Comparison of ENCODE assay signal across 8 cellular contexts in the genomic region with DNA sequence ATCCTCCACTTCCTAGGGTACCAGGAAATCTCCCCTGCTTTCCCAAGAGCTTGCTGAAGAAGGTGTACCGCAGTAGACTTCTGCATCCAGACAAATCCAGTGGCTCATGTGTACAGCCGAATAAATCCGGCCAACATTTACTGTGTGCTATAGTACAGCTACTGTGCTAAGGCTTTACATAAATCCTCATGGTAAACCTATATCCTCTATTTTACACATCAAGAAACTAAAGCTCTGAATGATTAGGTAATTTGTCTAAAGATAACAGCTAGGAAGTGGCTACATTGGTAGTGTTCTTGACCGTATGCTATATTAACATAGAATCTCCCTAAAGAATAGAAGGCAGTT. TPM values are rescaled to one million over a fixed set of nuclear protein-coding genes. Genes with fewer than 3 reads are reported as not detected.
DNase-seq lines count a peak whose midpoint lies in the region; ATAC-seq and TF ChIP-seq lines count a peak whose summit lies in the region.

No MANE protein-coding gene starts in this region.

- H3K4me3 Mint-ChIP-seq in stimulated activated naive B cell treated with anti-CD40 and anti-IgM and Interleukin-4, amounts not matched to agents 10 μg/mL and 1 μg/mL and 100 μg/mL, for 72 hours, result peak overlapping the region; percentile 96 to 97

- peaks cover 4% of the 10 kb centered on the region for H3K4me1 ChIP-seq in A673 (ENCODE audit: insufficient read depth, low read length, poor library complexity, severe bottlenecking)
- no peaks in the 10 kb centered on the region for H3K4me1 ChIP-seq in SJCRH30

- H3K9me3 Mint-ChIP-seq in stimulated activated naive B cell treated with anti-CD40 and anti-IgM and Interleukin-4, amounts not matched to agents 10 μg/mL and 1 μg/mL and 100 μg/mL, for 72 hours, result no peaks in the 10 kb centered on the region

- peaks cover 4 to 6% of the 10 kb centered on the region in 2 donors for H3K27me3 Mint-ChIP-seq in stimulated activated naive B cell treated with anti-CD40 and anti-IgM and Interleukin-4, amounts not matched to agents 10 μg/mL and 1 μg/mL and 100 μg/mL, for 72 hours

- no peaks in the 10 kb centered on the region for H3K36me3 ChIP-seq in A673 (ENCODE audit: insufficient read depth, low read length, poor library complexity, severe bottlenecking)
- peaks cover 2% of the 10 kb centered on the region; the same call in 1 of the 2 replicates for H3K36me3 ChIP-seq in SJCRH30

- POLR2A ChIA-PET in A673 (lab: Charles Lee; ENCODE audit: low non-redundant PET), result no interaction called here

- CTCF ChIA-PET in A673 (lab: Charles Lee), result interaction anchor here (0.6 to 0.7 kb wide), 3 partner anchors 34 to 624 kb away, joined by 3 to 4 read pairs (median 4); no protein-coding TSS in a partner anchor

- peaks cover 2 to 7% of the 10 kb centered on the region in 2 donors for H3K36me3 Mint-ChIP-seq in stimulated activated naive B cell treated with anti-CD40 and anti-IgM and Interleukin-4, amounts not matched to agents 10 μg/mL and 1 μg/mL and 100 μg/mL, for 72 hours

- H3K27me3 ChIP-seq in A673 (replicated peaks; ENCODE audit: insufficient read depth, low read depth, low read length, poor library complexity), result peaks cover 36% of the 10 kb centered on the region
- H3K27me3 ChIP-seq in SJCRH30, result no peaks in the 10 kb centered on the region

- H3K27ac Mint-ChIP-seq in stimulated activated naive B cell treated with anti-CD40 and anti-IgM and Interleukin-4, amounts not matched to agents 10 μg/mL and 1 μg/mL and 100 μg/mL, for 72 hours, result peak overlapping the region; percentile 80

- H3K27ac ChIP-seq in A673 (ENCODE audit: low read depth, low read length, poor library complexity, severe bottlenecking), result no peak overlapping the region
- no peak overlapping the region; the same call in 1 of the 2 replicates for H3K27ac ChIP-seq in SJCRH30

- H3K4me3 ChIP-seq in A673 (ENCODE audit: low read depth, low read length, poor library complexity, severe bottlenecking) (peak overlapping the region; percentile 83), SJCRH30 (peak overlapping the region; percentile 79), foreskin fibroblast (ENCODE audit: low read depth in 1 of 2, low read length in 2 of 2) (peak overlapping the region; percentile 85 to 94)

- DNase-seq in A673 (ENCODE audit: low spot score) (no peak), SJCRH30 (no peak), foreskin fibroblast (no peak), NCI-H82 treated with DMSO at 0.1 percent for 48 hours (lab: John Stamatoyannopoulos, UW; ENCODE audit: unreplicated experiment) (no peak)
- no peak for DNase-seq in stimulated activated naive B cell treated with anti-CD40 and anti-IgM and Interleukin-4, amounts not matched to agents 10 μg/mL and 1 μg/mL and 100 μg/mL, for 72 hours

- TF ChIP-seq CTCF in A673 (conservative IDR thresholded peaks at IDR 0.05; ENCODE audit: low read depth, low read length) (no peak; the same call in 1 of the 2 replicates), foreskin fibroblast (IDR thresholded peaks at IDR 0.05; ENCODE audit: low read depth, low read length) (no peak)

- intact Hi-C loops in A673 (cut with micrococcal nuclease; ENCODE audit: unreplicated experiment), result loop anchor here (5.0 kb wide), 2 partner anchors 350 to 365 kb away; no protein-coding TSS in a partner anchor

- H3K9me3 ChIP-seq in A673 (ENCODE audit: low read depth, low read length, poor library complexity, severe bottlenecking), result no peaks in the 10 kb centered on the region
- no peaks in the 10 kb centered on the region for H3K9me3 ChIP-seq in SJCRH30 (replicated peaks)

- no TSS peak for BruUV-seq in A673 (replicated peaks; lab: Mats Ljungman, UMichigan)

- peak; percentile 0 for ATAC-seq in GM21576 (IDR thresholded peaks at IDR 0.05; ENCODE audit: unreplicated experiment)
- peak; percentile 7 to 8 for ATAC-seq in stimulated activated naive B cell treated with anti-CD40 and anti-IgM and Interleukin-4, amounts not matched to agents 10 μg/mL and 1 μg/mL and 100 μg/mL, for 72 hours (replicated peaks)
- no peak for ATAC-seq in HG03175 (IDR thresholded peaks at IDR 0.05; ENCODE audit: unreplicated experiment)
- no peak for ATAC-seq in esophagus mucosa

- H3K4me1 Mint-ChIP-seq in stimulated activated naive B cell treated with anti-CD40 and anti-IgM and Interleukin-4, amounts not matched to agents 10 μg/mL and 1 μg/mL and 100 μg/mL, for 72 hours, result peaks cover 3 to 9% of the 10 kb centered on the region in 2 donors

RNA-seq across cellular contexts. Expression of gene WDR41, which starts 0.5 kb away (rescaled TPM):
- total RNA-seq in A673 (2021) (30.4 and 36.6 TPM in 2 replicates), esophagus mucosa (44.8 TPM)
- 67.9 and 85.1 TPM in 2 replicates for total RNA-seq in SJCRH30 (2014; rRNA removed; shearing (Covaris generic))

Comparison
In these comparisons a context has a peak if more than half of its experiments do, and no peak if none do; other contexts are left out.
1. ATAC-seq: peak in GM21576 (single experiment) and stimulated activated naive B cell treated with anti-CD40 and anti-IgM and Interleukin-4, amounts not matched to agents 10 μg/mL and 1 μg/mL and 100 μg/mL, for 72 hours (2 of 2); none in HG03175 (single experiment) and esophagus mucosa (single experiment).
2. Peak in every context shown above with its lines, with median percentiles within 50 percentile points of each other: H3K4me3 ChIP-seq.